Comparison of ENCODE assay signal across 1 cellular context in the genomic region with DNA sequence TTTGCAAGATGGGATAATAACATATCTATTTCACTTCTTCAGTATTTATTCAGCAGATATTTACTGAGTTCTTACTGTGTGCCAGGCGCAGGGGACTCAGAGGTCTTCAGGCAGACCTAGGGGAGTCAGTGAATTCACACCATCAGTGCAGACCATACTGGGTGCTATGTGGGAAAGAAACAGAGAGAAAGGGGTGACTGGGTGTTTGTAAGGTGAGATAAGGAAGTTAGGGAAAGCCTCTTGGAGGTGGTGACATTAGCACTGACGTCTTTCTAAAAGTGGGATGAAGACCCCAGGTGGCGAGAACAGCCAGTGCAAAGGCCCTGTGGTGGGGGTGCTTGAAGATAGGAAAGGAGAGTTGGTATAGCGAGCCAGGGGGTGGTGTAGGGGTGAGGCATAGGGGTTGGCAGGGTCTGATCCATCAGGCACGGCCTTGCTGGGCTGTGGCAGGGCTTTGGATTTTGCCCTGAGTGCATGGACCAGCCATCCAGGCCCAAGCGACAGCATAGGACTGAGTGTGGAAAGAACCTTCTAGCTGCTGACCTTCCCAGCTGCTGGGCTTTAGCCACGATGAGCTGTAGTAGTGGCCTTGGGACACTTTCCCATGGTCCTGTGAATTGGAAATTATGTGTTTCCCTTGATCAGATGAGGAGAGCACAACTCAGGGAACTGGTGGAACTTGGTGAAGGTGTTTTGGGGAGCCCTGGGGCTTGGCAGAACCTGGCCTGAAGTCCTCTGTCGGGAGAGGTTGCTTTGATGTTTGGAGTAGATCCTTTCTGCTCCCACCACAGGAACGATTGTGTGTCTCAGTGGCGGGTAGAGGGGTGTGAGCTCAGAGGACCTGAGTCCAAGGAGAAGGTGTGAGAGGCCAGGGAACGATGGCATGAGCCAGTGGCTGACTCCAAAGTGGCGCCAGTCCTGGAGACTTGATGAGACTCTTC.
TF ChIP-seq lines count a peak whose summit lies in the region.

No MANE protein-coding gene starts in this region.

TF ChIP-seq in HepG2, 621 proteins besides CTCF, POLR2A, EP300 and RAD21 (continued from another document and continues in another):
- TF ChIP-seq ZNF292 (CRISPR knock-in tag; IDR thresholded peaks at IDR 0.05; ENCODE audit: borderline replicate concordance, low read depth) (peak; percentile 15; the same call in 1 of the 2 replicates), ZNF367 (CRISPR knock-in tag; IDR thresholded peaks at IDR 0.05; ENCODE audit: borderline replicate concordance) (no peak), ATM (IDR thresholded peaks at IDR 0.05; ENCODE audit: borderline replicate concordance) (no peak), CBX2 (IDR thresholded peaks at IDR 0.05; ENCODE audit: low read depth, low read length) (no peak), CBX2 (CRISPR knock-in tag; IDR thresholded peaks at IDR 0.05; ENCODE audit: low read depth) (no peak), SKI (IDR thresholded peaks at IDR 0.05; ENCODE audit: partially characterized antibody) (no peak), FIP1L1 (IDR thresholded peaks at IDR 0.05; ENCODE audit: borderline replicate concordance, insufficient read depth, low read depth, low read length) (no peak), ZNF382 (CRISPR knock-in tag; IDR thresholded peaks at IDR 0.05; ENCODE audit: borderline replicate concordance) (no peak), NFKBIZ (CRISPR knock-in tag; IDR thresholded peaks at IDR 0.05) (no peak), SMAD1 (CRISPR knock-in tag; IDR thresholded peaks at IDR 0.05; ENCODE audit: borderline replicate concordance, low read depth) (no peak), ZFP62 (CRISPR knock-in tag; IDR thresholded peaks at IDR 0.05) (no peak), ZFP41 (CRISPR knock-in tag; IDR thresholded peaks at IDR 0.05; ENCODE audit: borderline replicate concordance) (no peak), ZSCAN22 (CRISPR knock-in tag; IDR thresholded peaks at IDR 0.05) (no peak), JARID2 (CRISPR knock-in tag; IDR thresholded peaks at IDR 0.05; ENCODE audit: insufficient replicate concordance) (no peak), STAG1 (CRISPR knock-in tag; IDR thresholded peaks at IDR 0.05) (no peak; the same call in 1 of the 2 replicates), ZNF3 (CRISPR knock-in tag; IDR thresholded peaks at IDR 0.05) (no peak), ZSCAN12 (CRISPR knock-in tag; IDR thresholded peaks at IDR 0.05) (0 out of 2 replicates have a peak, but pooled peaks have one; percentile 27), TCF7 (IDR thresholded peaks at IDR 0.05; ENCODE audit: low read depth) (0 out of 2 replicates have a peak, but pooled peaks have one; percentile 19), ZNF761 (CRISPR knock-in tag; conservative IDR thresholded peaks at IDR 0.05) (0 out of 2 replicates have a peak, but pooled peaks have one; percentile 45), KMT2B (CRISPR knock-in tag; IDR thresholded peaks at IDR 0.05) (peak; percentile 10; the same call in 1 of the 2 replicates), ZKSCAN8 (CRISPR knock-in tag; IDR thresholded peaks at IDR 0.05; ENCODE audit: borderline replicate concordance) (no peak), SMAD9 (CRISPR knock-in tag; IDR thresholded peaks at IDR 0.05) (0 out of 2 replicates have a peak, but pooled peaks have one; percentile 70), AHR (CRISPR knock-in tag; IDR thresholded peaks at IDR 0.05) (no peak), ZNF598 (CRISPR knock-in tag; IDR thresholded peaks at IDR 0.05; ENCODE audit: borderline replicate concordance) (no peak), ZNF552 (CRISPR knock-in tag; IDR thresholded peaks at IDR 0.05; ENCODE audit: borderline replicate concordance) (peak; percentile 7; the same call in 1 of the 2 replicates)
- TF ChIP-seq, protein P1, sequence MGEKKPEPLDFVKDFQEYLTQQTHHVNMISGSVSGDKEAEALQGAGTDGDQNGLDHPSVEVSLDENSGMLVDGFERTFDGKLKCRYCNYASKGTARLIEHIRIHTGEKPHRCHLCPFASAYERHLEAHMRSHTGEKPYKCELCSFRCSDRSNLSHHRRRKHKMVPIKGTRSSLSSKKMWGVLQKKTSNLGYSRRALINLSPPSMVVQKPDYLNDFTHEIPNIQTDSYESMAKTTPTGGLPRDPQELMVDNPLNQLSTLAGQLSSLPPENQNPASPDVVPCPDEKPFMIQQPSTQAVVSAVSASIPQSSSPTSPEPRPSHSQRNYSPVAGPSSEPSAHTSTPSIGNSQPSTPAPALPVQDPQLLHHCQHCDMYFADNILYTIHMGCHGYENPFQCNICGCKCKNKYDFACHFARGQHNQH (CRISPR knock-in tag; IDR thresholded peaks at IDR 0.05): no peak
- TF ChIP-seq, protein P2, sequence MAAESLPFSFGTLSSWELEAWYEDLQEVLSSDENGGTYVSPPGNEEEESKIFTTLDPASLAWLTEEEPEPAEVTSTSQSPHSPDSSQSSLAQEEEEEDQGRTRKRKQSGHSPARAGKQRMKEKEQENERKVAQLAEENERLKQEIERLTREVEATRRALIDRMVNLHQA (CRISPR knock-in tag; IDR thresholded peaks at IDR 0.05): no peak
- TF ChIP-seq, protein P3, sequence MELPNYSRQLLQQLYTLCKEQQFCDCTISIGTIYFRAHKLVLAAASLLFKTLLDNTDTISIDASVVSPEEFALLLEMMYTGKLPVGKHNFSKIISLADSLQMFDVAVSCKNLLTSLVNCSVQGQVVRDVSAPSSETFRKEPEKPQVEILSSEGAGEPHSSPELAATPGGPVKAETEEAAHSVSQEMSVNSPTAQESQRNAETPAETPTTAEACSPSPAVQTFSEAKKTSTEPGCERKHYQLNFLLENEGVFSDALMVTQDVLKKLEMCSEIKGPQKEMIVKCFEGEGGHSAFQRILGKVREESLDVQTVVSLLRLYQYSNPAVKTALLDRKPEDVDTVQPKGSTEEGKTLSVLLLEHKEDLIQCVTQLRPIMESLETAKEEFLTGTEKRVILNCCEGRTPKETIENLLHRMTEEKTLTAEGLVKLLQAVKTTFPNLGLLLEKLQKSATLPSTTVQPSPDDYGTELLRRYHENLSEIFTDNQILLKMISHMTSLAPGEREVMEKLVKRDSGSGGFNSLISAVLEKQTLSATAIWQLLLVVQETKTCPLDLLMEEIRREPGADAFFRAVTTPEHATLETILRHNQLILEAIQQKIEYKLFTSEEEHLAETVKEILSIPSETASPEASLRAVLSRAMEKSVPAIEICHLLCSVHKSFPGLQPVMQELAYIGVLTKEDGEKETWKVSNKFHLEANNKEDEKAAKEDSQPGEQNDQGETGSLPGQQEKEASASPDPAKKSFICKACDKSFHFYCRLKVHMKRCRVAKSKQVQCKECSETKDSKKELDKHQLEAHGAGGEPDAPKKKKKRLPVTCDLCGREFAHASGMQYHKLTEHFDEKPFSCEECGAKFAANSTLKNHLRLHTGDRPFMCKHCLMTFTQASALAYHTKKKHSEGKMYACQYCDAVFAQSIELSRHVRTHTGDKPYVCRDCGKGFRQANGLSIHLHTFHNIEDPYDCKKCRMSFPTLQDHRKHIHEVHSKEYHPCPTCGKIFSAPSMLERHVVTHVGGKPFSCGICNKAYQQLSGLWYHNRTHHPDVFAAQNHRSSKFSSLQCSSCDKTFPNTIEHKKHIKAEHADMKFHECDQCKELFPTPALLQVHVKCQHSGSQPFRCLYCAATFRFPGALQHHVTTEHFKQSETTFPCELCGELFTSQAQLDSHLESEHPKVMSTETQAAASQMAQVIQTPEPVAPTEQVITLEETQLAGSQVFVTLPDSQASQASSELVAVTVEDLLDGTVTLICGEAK (IDR thresholded peaks at IDR 0.05): no peak
- TF ChIP-seq, protein P3 (CRISPR knock-in tag; IDR thresholded peaks at IDR 0.05): peak; percentile 60; the same call in 1 of the 2 replicates
- TF ChIP-seq, protein P4, sequence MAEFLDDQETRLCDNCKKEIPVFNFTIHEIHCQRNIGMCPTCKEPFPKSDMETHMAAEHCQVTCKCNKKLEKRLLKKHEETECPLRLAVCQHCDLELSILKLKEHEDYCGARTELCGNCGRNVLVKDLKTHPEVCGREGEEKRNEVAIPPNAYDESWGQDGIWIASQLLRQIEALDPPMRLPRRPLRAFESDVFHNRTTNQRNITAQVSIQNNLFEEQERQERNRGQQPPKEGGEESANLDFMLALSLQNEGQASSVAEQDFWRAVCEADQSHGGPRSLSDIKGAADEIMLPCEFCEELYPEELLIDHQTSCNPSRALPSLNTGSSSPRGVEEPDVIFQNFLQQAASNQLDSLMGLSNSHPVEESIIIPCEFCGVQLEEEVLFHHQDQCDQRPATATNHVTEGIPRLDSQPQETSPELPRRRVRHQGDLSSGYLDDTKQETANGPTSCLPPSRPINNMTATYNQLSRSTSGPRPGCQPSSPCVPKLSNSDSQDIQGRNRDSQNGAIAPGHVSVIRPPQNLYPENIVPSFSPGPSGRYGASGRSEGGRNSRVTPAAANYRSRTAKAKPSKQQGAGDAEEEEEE (CRISPR knock-in tag; IDR thresholded peaks at IDR 0.05; ENCODE audit: borderline replicate concordance): no peak
- TF ChIP-seq, protein P5, sequence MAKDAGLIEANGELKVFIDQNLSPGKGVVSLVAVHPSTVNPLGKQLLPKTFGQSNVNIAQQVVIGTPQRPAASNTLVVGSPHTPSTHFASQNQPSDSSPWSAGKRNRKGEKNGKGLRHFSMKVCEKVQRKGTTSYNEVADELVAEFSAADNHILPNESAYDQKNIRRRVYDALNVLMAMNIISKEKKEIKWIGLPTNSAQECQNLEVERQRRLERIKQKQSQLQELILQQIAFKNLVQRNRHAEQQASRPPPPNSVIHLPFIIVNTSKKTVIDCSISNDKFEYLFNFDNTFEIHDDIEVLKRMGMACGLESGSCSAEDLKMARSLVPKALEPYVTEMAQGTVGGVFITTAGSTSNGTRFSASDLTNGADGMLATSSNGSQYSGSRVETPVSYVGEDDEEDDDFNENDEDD (CRISPR knock-in tag; IDR thresholded peaks at IDR 0.05; ENCODE audit: borderline replicate concordance): no peak; the same call in 1 of the 2 replicates
- TF ChIP-seq, protein P6, sequence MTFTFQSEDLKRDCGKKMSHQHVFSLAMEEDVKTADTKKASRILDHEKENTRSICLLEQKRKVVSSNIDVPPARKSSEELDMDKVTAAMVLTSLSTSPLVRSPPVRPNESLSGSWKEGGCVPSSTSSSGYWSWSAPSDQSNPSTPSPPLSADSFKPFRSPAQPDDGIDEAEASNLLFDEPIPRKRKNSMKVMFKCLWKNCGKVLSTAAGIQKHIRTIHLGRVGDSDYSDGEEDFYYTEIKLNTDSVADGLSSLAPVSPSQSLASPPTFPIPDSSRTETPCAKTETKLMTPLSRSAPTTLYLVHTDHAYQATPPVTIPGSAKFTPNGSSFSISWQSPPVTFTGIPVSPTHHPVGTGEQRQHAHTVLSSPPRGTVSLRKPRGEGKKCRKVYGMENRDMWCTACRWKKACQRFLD (CRISPR knock-in tag; IDR thresholded peaks at IDR 0.05; ENCODE audit: borderline replicate concordance): no peak
- TF ChIP-seq, protein P7, sequence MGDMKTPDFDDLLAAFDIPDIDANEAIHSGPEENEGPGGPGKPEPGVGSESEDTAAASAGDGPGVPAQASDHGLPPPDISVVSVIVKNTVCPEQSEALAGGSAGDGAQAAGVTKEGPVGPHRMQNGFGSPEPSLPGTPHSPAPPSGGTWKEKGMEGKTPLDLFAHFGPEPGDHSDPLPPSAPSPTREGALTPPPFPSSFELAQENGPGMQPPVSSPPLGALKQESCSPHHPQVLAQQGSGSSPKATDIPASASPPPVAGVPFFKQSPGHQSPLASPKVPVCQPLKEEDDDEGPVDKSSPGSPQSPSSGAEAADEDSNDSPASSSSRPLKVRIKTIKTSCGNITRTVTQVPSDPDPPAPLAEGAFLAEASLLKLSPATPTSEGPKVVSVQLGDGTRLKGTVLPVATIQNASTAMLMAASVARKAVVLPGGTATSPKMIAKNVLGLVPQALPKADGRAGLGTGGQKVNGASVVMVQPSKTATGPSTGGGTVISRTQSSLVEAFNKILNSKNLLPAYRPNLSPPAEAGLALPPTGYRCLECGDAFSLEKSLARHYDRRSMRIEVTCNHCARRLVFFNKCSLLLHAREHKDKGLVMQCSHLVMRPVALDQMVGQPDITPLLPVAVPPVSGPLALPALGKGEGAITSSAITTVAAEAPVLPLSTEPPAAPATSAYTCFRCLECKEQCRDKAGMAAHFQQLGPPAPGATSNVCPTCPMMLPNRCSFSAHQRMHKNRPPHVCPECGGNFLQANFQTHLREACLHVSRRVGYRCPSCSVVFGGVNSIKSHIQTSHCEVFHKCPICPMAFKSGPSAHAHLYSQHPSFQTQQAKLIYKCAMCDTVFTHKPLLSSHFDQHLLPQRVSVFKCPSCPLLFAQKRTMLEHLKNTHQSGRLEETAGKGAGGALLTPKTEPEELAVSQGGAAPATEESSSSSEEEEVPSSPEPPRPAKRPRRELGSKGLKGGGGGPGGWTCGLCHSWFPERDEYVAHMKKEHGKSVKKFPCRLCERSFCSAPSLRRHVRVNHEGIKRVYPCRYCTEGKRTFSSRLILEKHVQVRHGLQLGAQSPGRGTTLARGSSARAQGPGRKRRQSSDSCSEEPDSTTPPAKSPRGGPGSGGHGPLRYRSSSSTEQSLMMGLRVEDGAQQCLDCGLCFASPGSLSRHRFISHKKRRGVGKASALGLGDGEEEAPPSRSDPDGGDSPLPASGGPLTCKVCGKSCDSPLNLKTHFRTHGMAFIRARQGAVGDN (CRISPR knock-in tag; IDR thresholded peaks at IDR 0.05): peak; percentile 93
